9 cellular contexts compared by ENCODE assay signal in genomic region chr5:176675676-176676360, GRCh38. TPM values are rescaled to one million over a fixed set of nuclear protein-coding genes. Genes with fewer than 3 reads are reported as not detected.
A peak's percentile ranks its signal among the peaks of the same experiment; 100 is the strongest.
DNase-seq lines count a peak whose midpoint lies in the region; ATAC-seq and TF ChIP-seq lines count a peak whose summit lies in the region.
"Had no signal": no experiment of that assay in that cellular context is flagged by ENCODE, and none has a peak within 500 bp of the region (broad histone marks: within the 10 kb centered on the region; RNA-seq: fewer than 3 reads in every experiment).

No MANE protein-coding gene starts in this region.

- TF ChIP-seq CTCF in cardiac fibroblast (IDR thresholded peaks at IDR 0.05; ENCODE audit: low read depth, low read length) (peak; percentile 59), neural crest cell (conservative IDR thresholded peaks at IDR 0.05) (peak; percentile 71)

- ATAC-seq in GM18861 (IDR thresholded peaks at IDR 0.05; ENCODE audit: unreplicated experiment): no peak

- no peak overlapping the region for H3K27ac Mint-ChIP-seq in neural crest cell (ENCODE audit: unreplicated experiment)

- H3K36me3 Mint-ChIP-seq in neural crest cell (ENCODE audit: low read depth): no peaks in the 10 kb centered on the region

- H3K4me3 Mint-ChIP-seq in neural crest cell: no peak overlapping the region

- no peaks in the 10 kb centered on the region for H3K9me3 Mint-ChIP-seq in neural crest cell

- DNase-seq in ELF-1 (ENCODE audit: low read depth, low spot score) (peak; percentile 86), LoVo (ENCODE audit: low spot score) (peak; percentile 54), cardiac fibroblast (ENCODE audit: low read depth in 2 of 2) (peak; percentile 36 to 47), neural crest cell (ENCODE audit: low read depth, low spot score) (peak; percentile 39), dedifferentiated amniotic fluid mesenchymal stem cell (ENCODE audit: extremely low spot score) (no peak), midbrain (lab: John Stamatoyannopoulos, UW) (no peak)
- no peak for DNase-seq in activated CD4-positive, alpha-beta T cell treated with anti-CD3 and anti-CD28 coated beads for 48 hours
- DNase-seq: activated CD8-positive, alpha-beta memory T cell treated with anti-CD3 and anti-CD28 coated beads, Interleukin-2, amount 50 U/mL, for 48 hours had no signal

- H3K4me1 Mint-ChIP-seq in neural crest cell: peaks cover 10% of the 10 kb centered on the region

- peaks cover 12% of the 10 kb centered on the region for H3K27me3 Mint-ChIP-seq in neural crest cell (ENCODE audit: low read depth)

- no peak overlapping the region for H3K4me3 ChIP-seq in cardiac fibroblast (replicated peaks in 1 of 2; ENCODE audit: low read depth in 2 of 2, low read length in 2 of 2)

RNA-seq across cellular contexts. Expression of gene TSPAN17, which starts 28.5 kb away (rescaled TPM):
- 38.8 and 40.9 TPM in 2 replicates for total RNA-seq in neural crest cell

RNA-seq across cellular contexts. Expression of gene EIF4E1B, which starts 45.3 kb away (rescaled TPM):
- total RNA-seq in neural crest cell: not detected in 2 replicates

RNA-seq across cellular contexts. Expression of gene SNCB, which starts 45.5 kb away (rescaled TPM):
- 0.40 and 0.96 TPM in 2 replicates for total RNA-seq in neural crest cell

Comparison
In these comparisons a context has a peak if more than half of its experiments do, and no peak if none do; other contexts are left out.
1. DNase-seq: peak in ELF-1 (single experiment), LoVo (single experiment), cardiac fibroblast (2 of 2) and neural crest cell (single experiment); none in activated CD4-positive, alpha-beta T cell treated with anti-CD3 and anti-CD28 coated beads for 48 hours (single experiment), dedifferentiated amniotic fluid mesenchymal stem cell (single experiment) and midbrain (single experiment).